8 cellular contexts compared by ENCODE assay signal in the genomic region with DNA sequence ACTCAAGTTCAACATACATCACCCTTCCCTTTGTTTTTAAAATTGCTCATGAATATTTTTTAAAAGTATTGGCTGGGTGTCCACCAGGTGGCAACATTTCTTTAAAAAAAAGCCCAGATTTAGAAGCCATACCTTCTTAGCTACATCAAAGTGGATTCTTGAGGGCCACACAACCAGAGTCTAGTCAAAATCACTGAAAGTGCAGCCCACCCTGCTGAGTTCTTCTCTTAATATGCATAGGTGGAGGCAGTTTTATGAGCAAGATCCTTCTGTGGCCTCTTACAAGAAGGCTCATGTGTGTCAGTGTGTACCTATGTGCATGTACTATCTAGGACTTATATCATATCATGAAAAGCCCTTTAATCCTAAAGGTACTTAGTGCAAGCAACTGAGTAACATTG. TPM values are rescaled to one million over a fixed set of nuclear protein-coding genes. Genes with fewer than 3 reads are reported as not detected.
DNase-seq lines count a peak whose midpoint lies in the region; ATAC-seq, FAIRE-seq and TF ChIP-seq lines count a peak whose summit lies in the region.

No MANE protein-coding gene starts in this region.

- H3K27ac ChIP-seq in keratinocyte (ENCODE audit: control insufficient read depth, insufficient read depth, low read length) (peak overlapping the region; percentile 60), vagina (no peak overlapping the region)

- peak overlapping the region; percentile 18 for H3K9ac ChIP-seq in adipocyte (ENCODE audit: low read length)
- no peak overlapping the region for H3K9ac ChIP-seq in keratinocyte (ENCODE audit: control insufficient read depth, extremely low read depth, insufficient read depth, low read length)

- DNase-seq in NCI-H510A treated with DMSO at 0.1 percent for 48 hours (lab: John Stamatoyannopoulos, UW), result peak; percentile 62
- DNase-seq in NCI-H510A (lab: John Stamatoyannopoulos, UW), result no peak
- peak; percentile 30 for DNase-seq in NB4 (ENCODE audit: low read depth)
- peak; percentile 74 for DNase-seq in adipocyte (ENCODE audit: low read depth)
- no peak for DNase-seq in keratinocyte (ENCODE audit: low read depth, low spot score)
- no peak for DNase-seq in vagina (ENCODE audit: extremely low spot score in 2 of 2)

- H3K36me3 ChIP-seq in adipocyte (ENCODE audit: control insufficient read depth, insufficient read depth, low read length, severe bottlenecking), result no peaks in the 10 kb centered on the region
- H3K36me3 ChIP-seq in keratinocyte (ENCODE audit: control insufficient read depth in 2 of 2, extremely low read depth in 1 of 2, insufficient read depth in 2 of 2, low read length in 2 of 2), result no peaks in the 10 kb centered on the region
- H3K36me3 ChIP-seq in vagina, result no peaks in the 10 kb centered on the region

- no peak for TF ChIP-seq CTCF in NB4 (IDR thresholded peaks at IDR 0.05; ENCODE audit: low read depth, low read length)
- peak; percentile 10 to 44 (median 37) for TF ChIP-seq CTCF in keratinocyte (optimal IDR thresholded peaks at IDR 0.05 in 1 of 3, IDR thresholded peaks at IDR 0.05 in 1 of 3, conservative IDR thresholded peaks at IDR 0.05 in 1 of 3; ENCODE audit: extremely low read depth in 1 of 3, insufficient read depth in 2 of 3, low read length in 3 of 3)
- peak in 2 of 3 experiments; percentile 37 to 49 for TF ChIP-seq CTCF in vagina (IDR thresholded peaks at IDR 0.05)

- H3K4me1 ChIP-seq in adipocyte (ENCODE audit: control insufficient read depth, insufficient read depth, low read length) (peaks cover 13% of the 10 kb centered on the region), keratinocyte (ENCODE audit: control insufficient read depth, extremely low read depth, insufficient read depth, low read length) (peaks cover 36% of the 10 kb centered on the region), vagina (peaks cover 11% of the 10 kb centered on the region)

- intact Hi-C loops in vagina (cut with DNase I), result loop anchor here (10.0 kb wide), 1 partner anchor 265 kb away; no protein-coding TSS in a partner anchor

- H3K9me1 ChIP-seq in keratinocyte (ENCODE audit: control insufficient read depth, extremely low read depth, insufficient read depth, low read length), result no peaks in the 10 kb centered on the region

- no peaks in the 10 kb centered on the region for H3K9me3 ChIP-seq in adipocyte (ENCODE audit: control insufficient read depth, low read length)
- no peaks in the 10 kb centered on the region for H3K9me3 ChIP-seq in keratinocyte (ENCODE audit: control insufficient read depth, low read depth, low read length)
- no peaks in the 10 kb centered on the region for H3K9me3 ChIP-seq in vagina

- H3K4me2 ChIP-seq in keratinocyte (ENCODE audit: control insufficient read depth, extremely low read depth, insufficient read depth, low read depth, low read length), result peak overlapping the region; percentile 41

- H4K20me1 ChIP-seq in keratinocyte (ENCODE audit: control insufficient read depth, extremely low read depth, insufficient read depth, low read length), result no peaks in the 10 kb centered on the region

- TF ChIP-seq POLR2A in NB4 (IDR thresholded peaks at IDR 0.05; ENCODE audit: extremely low read depth, insufficient read length) (no peak), vagina (IDR thresholded peaks at IDR 0.05) (no peak)

- no peak overlapping the region for H3K4me3 ChIP-seq in NB4 (ENCODE audit: low read depth, low read length)
- peak overlapping the region; percentile 12 for H3K4me3 ChIP-seq in adipocyte (ENCODE audit: low read length)
- no peak overlapping the region for H3K4me3 ChIP-seq in keratinocyte (ENCODE audit: control insufficient read depth in 2 of 3, extremely low read depth in 1 of 3, insufficient read depth in 2 of 3, low read depth in 1 of 3, low read length in 3 of 3)
- no peak overlapping the region for H3K4me3 ChIP-seq in vagina

- ATAC-seq in GM19324 (IDR thresholded peaks at IDR 0.05; ENCODE audit: low FRiP score, unreplicated experiment) (no peak), GM19397 (IDR thresholded peaks at IDR 0.05; ENCODE audit: unreplicated experiment) (no peak)

- dilution Hi-C loops in keratinocyte (cut with MboI; ENCODE audit: extremely low pct_ligation_motif_present, low sequenced_read_pairs), result no loop called here

- no peak for FAIRE-seq in keratinocyte (lab: Jason Lieb, UNC)

- H3K27me3 ChIP-seq in adipocyte (replicated peaks; ENCODE audit: control insufficient read depth, insufficient read depth, low read length) (no peaks in the 10 kb centered on the region), keratinocyte (ENCODE audit: control insufficient read depth, extremely low read depth, insufficient read depth, low read length) (no peaks in the 10 kb centered on the region), vagina (no peaks in the 10 kb centered on the region)

- H3K79me2 ChIP-seq in keratinocyte (ENCODE audit: control insufficient read depth, insufficient read depth, low read length), result no peaks in the 10 kb centered on the region

- H2AFZ ChIP-seq in keratinocyte (ENCODE audit: control insufficient read depth, low read length), result no peak overlapping the region

RNA-seq across cellular contexts. Expression of gene GNG12, which starts 16.9 kb away (rescaled TPM):
- polyA plus RNA-seq in keratinocyte, result 147 to 208 TPM (median 148 TPM) in 3 replicates
- polyA plus RNA-seq in keratinocyte (2011; ENCODE audit: low read depth), result 16.4 TPM
- 140 and 266 TPM in 2 replicates for polyA plus RNA-seq in keratinocyte (2011; cell fraction: cytosol; rRNA removed)
- polyA plus RNA-seq in keratinocyte (2011; cell fraction: nucleus; rRNA removed), result 81.5 and 104 TPM in 2 replicates
- 54.5 and 130 TPM in 2 replicates for polyA plus RNA-seq in keratinocyte (2012; ENCODE audit: low replicate concordance)
- 107 to 201 TPM (median 132 TPM) in 3 replicates for polyA minus RNA-seq in keratinocyte
- 149 TPM for polyA minus RNA-seq in keratinocyte (2011; cell fraction: cytosol; rRNA and poly(A)+ RNA removed)
- 61.2 and 122 TPM in 2 replicates for polyA minus RNA-seq in keratinocyte (2011; cell fraction: nucleus; rRNA and poly(A)+ RNA removed)
- total RNA-seq in vagina, result 71.5 TPM

Comparison
In these comparisons a context has a peak if more than half of its experiments do, and no peak if none do; other contexts are left out.
1. DNase-seq: peak in NCI-H510A treated with DMSO at 0.1 percent for 48 hours (single experiment), NB4 (single experiment) and adipocyte (single experiment); none in NCI-H510A (single experiment), keratinocyte (single experiment) and vagina (0 of 2).